ENCODE assay signal across 2 cellular contexts in the genomic region with DNA sequence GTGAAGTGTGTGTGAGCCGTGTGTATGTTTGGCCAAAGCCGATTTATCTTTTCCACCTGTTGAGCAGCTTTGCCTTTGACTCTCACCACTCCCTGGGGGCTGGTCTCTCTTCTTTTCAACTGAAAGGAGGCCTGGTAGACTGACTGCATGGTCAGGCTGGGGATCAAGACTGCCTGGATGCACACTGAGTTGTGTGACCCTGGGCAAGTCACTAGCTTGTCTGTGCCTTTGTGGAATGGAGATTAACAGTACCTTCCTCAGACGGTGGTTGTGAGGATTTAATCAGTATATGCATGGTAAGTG.
TF ChIP-seq lines count a peak whose summit lies in the region.

No MANE protein-coding gene starts in this region.

TF ChIP-seq in SK-N-SH, 30 proteins besides CTCF, POLR2A, EP300 and RAD21 (continued from another document):
- TF ChIP-seq, protein P1, sequence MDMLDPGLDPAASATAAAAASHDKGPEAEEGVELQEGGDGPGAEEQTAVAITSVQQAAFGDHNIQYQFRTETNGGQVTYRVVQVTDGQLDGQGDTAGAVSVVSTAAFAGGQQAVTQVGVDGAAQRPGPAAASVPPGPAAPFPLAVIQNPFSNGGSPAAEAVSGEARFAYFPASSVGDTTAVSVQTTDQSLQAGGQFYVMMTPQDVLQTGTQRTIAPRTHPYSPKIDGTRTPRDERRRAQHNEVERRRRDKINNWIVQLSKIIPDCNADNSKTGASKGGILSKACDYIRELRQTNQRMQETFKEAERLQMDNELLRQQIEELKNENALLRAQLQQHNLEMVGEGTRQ (IDR thresholded peaks at IDR 0.05; ENCODE audit: borderline replicate concordance, low read depth, low read length) = no peak
- TF ChIP-seq NFIC (IDR thresholded peaks at IDR 0.05; ENCODE audit: borderline replicate concordance) (no peak), JUND (IDR thresholded peaks at IDR 0.05) (no peak)
- TF ChIP-seq, protein P2, sequence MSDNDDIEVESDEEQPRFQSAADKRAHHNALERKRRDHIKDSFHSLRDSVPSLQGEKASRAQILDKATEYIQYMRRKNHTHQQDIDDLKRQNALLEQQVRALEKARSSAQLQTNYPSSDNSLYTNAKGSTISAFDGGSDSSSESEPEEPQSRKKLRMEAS (IDR thresholded peaks at IDR 0.05; ENCODE audit: low read depth) = no peak

TF ChIP-seq in SK-N-SH treated with all-trans-retinoic acid at 6 μM for 48 hours, 23 proteins besides CTCF, POLR2A, EP300 and RAD21 (continued from another document):
- TF ChIP-seq, protein P3, sequence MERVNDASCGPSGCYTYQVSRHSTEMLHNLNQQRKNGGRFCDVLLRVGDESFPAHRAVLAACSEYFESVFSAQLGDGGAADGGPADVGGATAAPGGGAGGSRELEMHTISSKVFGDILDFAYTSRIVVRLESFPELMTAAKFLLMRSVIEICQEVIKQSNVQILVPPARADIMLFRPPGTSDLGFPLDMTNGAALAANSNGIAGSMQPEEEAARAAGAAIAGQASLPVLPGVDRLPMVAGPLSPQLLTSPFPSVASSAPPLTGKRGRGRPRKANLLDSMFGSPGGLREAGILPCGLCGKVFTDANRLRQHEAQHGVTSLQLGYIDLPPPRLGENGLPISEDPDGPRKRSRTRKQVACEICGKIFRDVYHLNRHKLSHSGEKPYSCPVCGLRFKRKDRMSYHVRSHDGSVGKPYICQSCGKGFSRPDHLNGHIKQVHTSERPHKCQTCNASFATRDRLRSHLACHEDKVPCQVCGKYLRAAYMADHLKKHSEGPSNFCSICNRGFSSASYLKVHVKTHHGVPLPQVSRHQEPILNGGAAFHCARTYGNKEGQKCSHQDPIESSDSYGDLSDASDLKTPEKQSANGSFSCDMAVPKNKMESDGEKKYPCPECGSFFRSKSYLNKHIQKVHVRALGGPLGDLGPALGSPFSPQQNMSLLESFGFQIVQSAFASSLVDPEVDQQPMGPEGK (CRISPR knock-in tag; IDR thresholded peaks at IDR 0.05; ENCODE audit: borderline replicate concordance) = no peak
- TF ChIP-seq ZC3H10 (CRISPR knock-in tag; IDR thresholded peaks at IDR 0.05) = no peak
- TF ChIP-seq ZNF8 (CRISPR knock-in tag; IDR thresholded peaks at IDR 0.05) = no peak
- no peak for TF ChIP-seq ISL1 (CRISPR knock-in tag; IDR thresholded peaks at IDR 0.05)
- no peak for TF ChIP-seq TCF4 (CRISPR knock-in tag; IDR thresholded peaks at IDR 0.05; ENCODE audit: borderline replicate concordance)
- TF ChIP-seq PPARA (CRISPR knock-in tag; IDR thresholded peaks at IDR 0.05; ENCODE audit: borderline replicate concordance) = no peak
- no peak for TF ChIP-seq ARNTL (CRISPR knock-in tag; IDR thresholded peaks at IDR 0.05; ENCODE audit: borderline replicate concordance, low read depth)
- TF ChIP-seq, protein P4, sequence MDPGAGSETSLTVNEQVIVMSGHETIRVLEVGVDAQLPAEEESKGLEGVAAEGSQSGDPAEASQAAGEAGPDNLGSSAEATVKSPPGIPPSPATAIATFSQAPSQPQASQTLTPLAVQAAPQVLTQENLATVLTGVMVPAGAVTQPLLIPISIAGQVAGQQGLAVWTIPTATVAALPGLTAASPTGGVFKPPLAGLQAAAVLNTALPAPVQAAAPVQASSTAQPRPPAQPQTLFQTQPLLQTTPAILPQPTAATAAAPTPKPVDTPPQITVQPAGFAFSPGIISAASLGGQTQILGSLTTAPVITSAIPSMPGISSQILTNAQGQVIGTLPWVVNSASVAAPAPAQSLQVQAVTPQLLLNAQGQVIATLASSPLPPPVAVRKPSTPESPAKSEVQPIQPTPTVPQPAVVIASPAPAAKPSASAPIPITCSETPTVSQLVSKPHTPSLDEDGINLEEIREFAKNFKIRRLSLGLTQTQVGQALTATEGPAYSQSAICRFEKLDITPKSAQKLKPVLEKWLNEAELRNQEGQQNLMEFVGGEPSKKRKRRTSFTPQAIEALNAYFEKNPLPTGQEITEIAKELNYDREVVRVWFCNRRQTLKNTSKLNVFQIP (CRISPR knock-in tag; IDR thresholded peaks at IDR 0.05; ENCODE audit: borderline replicate concordance, low read depth) = no peak
- no peak for TF ChIP-seq ZFP3 (CRISPR knock-in tag; IDR thresholded peaks at IDR 0.05)
- TF ChIP-seq GLIS3 (CRISPR knock-in tag; IDR thresholded peaks at IDR 0.05) = no peak
- no peak for TF ChIP-seq OSR1 (CRISPR knock-in tag; IDR thresholded peaks at IDR 0.05)
- no peak for TF ChIP-seq TOX (CRISPR knock-in tag; IDR thresholded peaks at IDR 0.05; ENCODE audit: borderline replicate concordance)
- TF ChIP-seq, protein P5, sequence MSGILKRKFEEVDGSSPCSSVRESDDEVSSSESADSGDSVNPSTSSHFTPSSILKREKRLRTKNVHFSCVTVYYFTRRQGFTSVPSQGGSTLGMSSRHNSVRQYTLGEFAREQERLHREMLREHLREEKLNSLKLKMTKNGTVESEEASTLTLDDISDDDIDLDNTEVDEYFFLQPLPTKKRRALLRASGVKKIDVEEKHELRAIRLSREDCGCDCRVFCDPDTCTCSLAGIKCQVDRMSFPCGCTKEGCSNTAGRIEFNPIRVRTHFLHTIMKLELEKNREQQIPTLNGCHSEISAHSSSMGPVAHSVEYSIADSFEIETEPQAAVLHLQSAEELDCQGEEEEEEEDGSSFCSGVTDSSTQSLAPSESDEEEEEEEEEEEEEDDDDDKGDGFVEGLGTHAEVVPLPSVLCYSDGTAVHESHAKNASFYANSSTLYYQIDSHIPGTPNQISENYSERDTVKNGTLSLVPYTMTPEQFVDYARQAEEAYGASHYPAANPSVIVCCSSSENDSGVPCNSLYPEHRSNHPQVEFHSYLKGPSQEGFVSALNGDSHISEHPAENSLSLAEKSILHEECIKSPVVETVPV (CRISPR knock-in tag; IDR thresholded peaks at IDR 0.05) = no peak
- TF ChIP-seq, protein P6, sequence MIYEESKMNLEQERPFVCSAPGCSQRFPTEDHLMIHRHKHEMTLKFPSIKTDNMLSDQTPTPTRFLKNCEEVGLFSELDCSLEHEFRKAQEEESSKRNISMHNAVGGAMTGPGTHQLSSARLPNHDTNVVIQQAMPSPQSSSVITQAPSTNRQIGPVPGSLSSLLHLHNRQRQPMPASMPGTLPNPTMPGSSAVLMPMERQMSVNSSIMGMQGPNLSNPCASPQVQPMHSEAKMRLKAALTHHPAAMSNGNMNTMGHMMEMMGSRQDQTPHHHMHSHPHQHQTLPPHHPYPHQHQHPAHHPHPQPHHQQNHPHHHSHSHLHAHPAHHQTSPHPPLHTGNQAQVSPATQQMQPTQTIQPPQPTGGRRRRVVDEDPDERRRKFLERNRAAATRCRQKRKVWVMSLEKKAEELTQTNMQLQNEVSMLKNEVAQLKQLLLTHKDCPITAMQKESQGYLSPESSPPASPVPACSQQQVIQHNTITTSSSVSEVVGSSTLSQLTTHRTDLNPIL (CRISPR knock-in tag; IDR thresholded peaks at IDR 0.05; ENCODE audit: low read depth) = no peak
- TF ChIP-seq ESRRG (CRISPR knock-in tag; IDR thresholded peaks at IDR 0.05) = no peak
- TF ChIP-seq, protein P7, sequence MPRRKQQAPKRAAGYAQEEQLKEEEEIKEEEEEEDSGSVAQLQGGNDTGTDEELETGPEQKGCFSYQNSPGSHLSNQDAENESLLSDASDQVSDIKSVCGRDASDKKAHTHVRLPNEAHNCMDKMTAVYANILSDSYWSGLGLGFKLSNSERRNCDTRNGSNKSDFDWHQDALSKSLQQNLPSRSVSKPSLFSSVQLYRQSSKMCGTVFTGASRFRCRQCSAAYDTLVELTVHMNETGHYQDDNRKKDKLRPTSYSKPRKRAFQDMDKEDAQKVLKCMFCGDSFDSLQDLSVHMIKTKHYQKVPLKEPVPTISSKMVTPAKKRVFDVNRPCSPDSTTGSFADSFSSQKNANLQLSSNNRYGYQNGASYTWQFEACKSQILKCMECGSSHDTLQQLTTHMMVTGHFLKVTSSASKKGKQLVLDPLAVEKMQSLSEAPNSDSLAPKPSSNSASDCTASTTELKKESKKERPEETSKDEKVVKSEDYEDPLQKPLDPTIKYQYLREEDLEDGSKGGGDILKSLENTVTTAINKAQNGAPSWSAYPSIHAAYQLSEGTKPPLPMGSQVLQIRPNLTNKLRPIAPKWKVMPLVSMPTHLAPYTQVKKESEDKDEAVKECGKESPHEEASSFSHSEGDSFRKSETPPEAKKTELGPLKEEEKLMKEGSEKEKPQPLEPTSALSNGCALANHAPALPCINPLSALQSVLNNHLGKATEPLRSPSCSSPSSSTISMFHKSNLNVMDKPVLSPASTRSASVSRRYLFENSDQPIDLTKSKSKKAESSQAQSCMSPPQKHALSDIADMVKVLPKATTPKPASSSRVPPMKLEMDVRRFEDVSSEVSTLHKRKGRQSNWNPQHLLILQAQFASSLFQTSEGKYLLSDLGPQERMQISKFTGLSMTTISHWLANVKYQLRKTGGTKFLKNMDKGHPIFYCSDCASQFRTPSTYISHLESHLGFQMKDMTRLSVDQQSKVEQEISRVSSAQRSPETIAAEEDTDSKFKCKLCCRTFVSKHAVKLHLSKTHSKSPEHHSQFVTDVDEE (CRISPR knock-in tag; IDR thresholded peaks at IDR 0.05) = no peak
